22 cellular contexts compared by ENCODE assay signal in the genomic region with DNA sequence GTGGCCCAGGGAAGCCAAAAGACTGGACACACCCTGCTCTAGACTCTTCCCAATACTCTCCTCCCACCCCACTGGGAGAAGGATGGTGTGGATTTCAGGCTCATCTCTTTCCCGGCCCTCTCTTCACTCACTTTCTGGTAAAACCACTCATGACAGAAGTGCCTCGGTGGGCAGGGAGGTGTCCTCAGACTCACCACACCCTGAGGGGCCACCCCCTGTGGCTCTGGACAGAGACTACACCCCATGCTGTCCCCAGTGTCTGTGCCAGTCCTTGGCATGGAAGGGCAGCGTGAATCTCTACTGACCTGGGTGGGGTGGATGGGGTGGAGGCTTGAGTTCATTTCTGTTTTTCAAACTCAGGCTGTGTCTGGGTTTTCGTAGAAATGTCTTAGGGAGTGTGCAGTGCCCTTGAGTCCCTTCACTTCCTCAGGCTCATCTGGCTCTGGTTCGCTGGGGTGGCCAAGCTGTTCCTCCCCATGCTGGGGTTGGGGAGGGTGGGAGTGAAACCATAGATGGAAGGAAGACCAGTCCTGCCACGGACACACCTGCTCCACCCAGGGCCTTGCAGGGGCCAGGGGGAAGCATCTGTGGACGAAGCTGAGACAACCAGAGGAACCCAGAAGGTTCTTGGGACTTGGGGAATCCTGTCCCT. TPM values are rescaled to one million over a fixed set of nuclear protein-coding genes. Genes with fewer than 3 reads are reported as not detected.
DNase-seq lines count a peak whose midpoint lies in the region; ATAC-seq, FAIRE-seq and TF ChIP-seq lines count a peak whose summit lies in the region.
"Had no signal": no experiment of that assay in that cellular context is flagged by ENCODE, and none has a peak within 500 bp of the region (broad histone marks: within the 10 kb centered on the region; RNA-seq: fewer than 3 reads in every experiment).

No MANE protein-coding gene starts in this region.

- no peak for TF ChIP-seq CTCF in HepG2 (CRISPR knock-in tag; IDR thresholded peaks at IDR 0.05)

- intact Hi-C loops in HepG2 (cut with micrococcal nuclease; ENCODE audit: unreplicated experiment) = no loop called here

- FAIRE-seq in HepG2 (lab: Jason Lieb, UNC) = no peak
- FAIRE-seq: bronchial epithelial cell, K562, RCC 7860 had no signal

- H3K9me3 Mint-ChIP-seq in activated naive CD4-positive, alpha-beta T cell treated with anti-CD3 and anti-CD28 coated beads, Interleukin-2, amount 50 U/mL, for 72 hours = no peaks in the 10 kb centered on the region
- no peaks in the 10 kb centered on the region for H3K9me3 Mint-ChIP-seq in stimulated activated memory B cell treated with anti-CD40 and anti-IgM and Interleukin-4, amounts not matched to agents 10 μg/mL and 1 μg/mL and 100 μg/mL, for 72 hours
- H3K9me3 Mint-ChIP-seq: mesothelial cell of epicardium had no signal

- peaks cover 1 to 17% of the 10 kb centered on the region in 2 experiments; a peak in 3 of 5 replicates for H3K27me3 ChIP-seq in HepG2 (ENCODE audit: control insufficient read depth in 1 of 2, insufficient read depth in 2 of 2, low read length in 2 of 2)
- H3K27me3 ChIP-seq: dorsolateral prefrontal cortex, gastroesophageal sphincter, neutrophil, testis had no signal

- no peak for TF ChIP-seq EP300 in HepG2 (IDR thresholded peaks at IDR 0.05; ENCODE audit: low read depth in 2 of 2, low read length in 2 of 2)
- no peak for TF ChIP-seq EP300 in HepG2 (CRISPR knock-in tag; IDR thresholded peaks at IDR 0.05; ENCODE audit: borderline replicate concordance)

- no peaks in the 10 kb centered on the region for H3K36me3 ChIP-seq in HepG2 (replicated peaks in 1 of 2; ENCODE audit: control insufficient read depth in 1 of 2, insufficient read depth in 2 of 2, low read length in 2 of 2)

- peaks cover 11% of the 10 kb centered on the region; the same call in 1 of the 2 replicates for H3K4me1 ChIP-seq in HepG2 (ENCODE audit: insufficient read depth, low read length)

- no peak for ATAC-seq in activated naive CD4-positive, alpha-beta T cell treated with anti-CD3 and anti-CD28 coated beads, Interleukin-2, amount 50 U/mL, for 72 hours
- ATAC-seq in T-helper 17 cell (peak; percentile 2), HepG2 (no peak), GM19397 (IDR thresholded peaks at IDR 0.05; ENCODE audit: unreplicated experiment) (no peak), HG03175 (IDR thresholded peaks at IDR 0.05; ENCODE audit: unreplicated experiment) (no peak)
- ATAC-seq in stimulated activated memory B cell treated with anti-CD40 and anti-IgM and Interleukin-4, amounts not matched to agents 10 μg/mL and 1 μg/mL and 100 μg/mL, for 72 hours = peak; percentile 24
- ATAC-seq: gastroesophageal sphincter, K562 had no signal

- peaks cover 16% of the 10 kb centered on the region for H3K4me1 Mint-ChIP-seq in T-helper 17 cell
- H3K4me1 Mint-ChIP-seq in stimulated activated memory B cell treated with anti-CD40 and anti-IgM and Interleukin-4, amounts not matched to agents 10 μg/mL and 1 μg/mL and 100 μg/mL, for 72 hours = peaks cover 5% of the 10 kb centered on the region

- no peak overlapping the region for H2AFZ ChIP-seq in HepG2 (ENCODE audit: low read length)

- no peak overlapping the region for H3K4me3 ChIP-seq in HepG2 (replicated peaks in 1 of 3; ENCODE audit: insufficient read depth in 1 of 3, low read depth in 2 of 3, low read length in 3 of 3)
- H3K4me3 ChIP-seq: dorsolateral prefrontal cortex, gastroesophageal sphincter, K562, SK-N-MC, testis had no signal

- no peaks in the 10 kb centered on the region for H3K9me3 ChIP-seq in T-helper 17 cell (ENCODE audit: control insufficient read depth, low read length, poor library complexity, severe bottlenecking)
- H3K9me3 ChIP-seq in HepG2 (ENCODE audit: low read length) = no peaks in the 10 kb centered on the region
- H3K9me3 ChIP-seq: gastroesophageal sphincter, neutrophil, testis had no signal

- POLR2A ChIA-PET in HepG2 (lab: Yijun Ruan, JAX) = no interaction called here

- peaks cover 10 to 13% of the 10 kb centered on the region in 2 donors for H3K36me3 Mint-ChIP-seq in activated naive CD4-positive, alpha-beta T cell treated with anti-CD3 and anti-CD28 coated beads, Interleukin-2, amount 50 U/mL, for 72 hours
- H3K36me3 Mint-ChIP-seq in T-helper 17 cell (ENCODE audit: low read depth) = peaks cover 11% of the 10 kb centered on the region
- H3K36me3 Mint-ChIP-seq in stimulated activated memory B cell treated with anti-CD40 and anti-IgM and Interleukin-4, amounts not matched to agents 10 μg/mL and 1 μg/mL and 100 μg/mL, for 72 hours = peaks cover 21% of the 10 kb centered on the region

- no peak for DNase-seq in activated naive CD4-positive, alpha-beta T cell treated with anti-CD3 and anti-CD28 coated beads, Interleukin-2, amount 50 U/mL, for 72 hours (ENCODE audit: low spot score in 2 of 2)
- DNase-seq in activated naive CD4-positive, alpha-beta T cell (lab: John Stamatoyannopoulos, UW) = no peak
- DNase-seq in T-helper 17 cell (no peak), HepG2 (ENCODE audit: low spot score) (no peak)
- no peak for DNase-seq in effector CD8-positive, alpha-beta T cell (lab: John Stamatoyannopoulos, UW)
- DNase-seq: DND-41; erythroblast; left cardiac atrium; NCI-H1694; NK-92 treated with Interleukin-12 subunit alpha and Interleukin-12 subunit beta, amount 100 ng/mL, for 24 hours; testis had no signal

- no peak overlapping the region for H3K27ac ChIP-seq in HepG2 (ENCODE audit: extremely low read length, insufficient read depth, low read length)
- H3K27ac ChIP-seq: dorsolateral prefrontal cortex, neutrophil, SK-N-MC, testis had no signal

- 41% methylated on average over 7 of the region's 7 CpGs for WGBS in HepG2 (ENCODE audit: low lambda C conversion rate)

- CTCF ChIA-PET in HepG2 (lab: Yijun Ruan, JAX; ENCODE audit: low intra/inter-chr PET ratio, low total read pairs) = no interaction called here

- H3K79me2 ChIP-seq in HepG2 (ENCODE audit: insufficient read depth, low read length) = no peaks in the 10 kb centered on the region

- in situ Hi-C loops in HepG2 (cut with HindIII; ENCODE audit: extremely low pct_ligation_motif_present, low pct_unique_long_range_greater_than_20kb) = no loop called here

- H3K4me2 ChIP-seq in HepG2 (ENCODE audit: low read depth, low read length) = no peak overlapping the region

- no peak for TF ChIP-seq RAD21 in HepG2 (CRISPR knock-in tag; IDR thresholded peaks at IDR 0.05)

- H3K4me3 Mint-ChIP-seq in T-helper 17 cell = peak overlapping the region; percentile 5
- no peak overlapping the region for H3K4me3 Mint-ChIP-seq in stimulated activated memory B cell treated with anti-CD40 and anti-IgM and Interleukin-4, amounts not matched to agents 10 μg/mL and 1 μg/mL and 100 μg/mL, for 72 hours
- H3K4me3 Mint-ChIP-seq: mesothelial cell of epicardium had no signal

- no peaks in the 10 kb centered on the region for H4K20me1 ChIP-seq in HepG2 (ENCODE audit: insufficient read depth, low read length)

- no peak for TF ChIP-seq POLR2A in HepG2 (IDR thresholded peaks at IDR 0.05; ENCODE audit: insufficient read depth in 1 of 2, low read depth in 2 of 2, low read length in 2 of 2)

- H3K27me3 Mint-ChIP-seq in T-helper 17 cell = no peaks in the 10 kb centered on the region
- H3K27me3 Mint-ChIP-seq in stimulated activated memory B cell treated with anti-CD40 and anti-IgM and Interleukin-4, amounts not matched to agents 10 μg/mL and 1 μg/mL and 100 μg/mL, for 72 hours = no peaks in the 10 kb centered on the region

- H3K9ac ChIP-seq in HepG2 (ENCODE audit: insufficient read depth, low read depth, low read length) = no peak overlapping the region

- H3K27ac Mint-ChIP-seq in activated naive CD4-positive, alpha-beta T cell treated with anti-CD3 and anti-CD28 coated beads, Interleukin-2, amount 50 U/mL, for 72 hours = peak overlapping the region; percentile 57 to 92
- peak overlapping the region; percentile 97 for H3K27ac Mint-ChIP-seq in T-helper 17 cell
- peak overlapping the region; percentile 65 for H3K27ac Mint-ChIP-seq in stimulated activated memory B cell treated with anti-CD40 and anti-IgM and Interleukin-4, amounts not matched to agents 10 μg/mL and 1 μg/mL and 100 μg/mL, for 72 hours
- H3K27ac Mint-ChIP-seq: mesothelial cell of epicardium had no signal

- no TSS peak for BruUV-seq in HepG2 (replicated peaks; lab: Mats Ljungman, UMichigan)

TF ChIP-seq in HepG2, 621 proteins besides CTCF, POLR2A, EP300 and RAD21 (continues in another document):
- TF ChIP-seq ZNF350 (CRISPR knock-in tag; IDR thresholded peaks at IDR 0.05; ENCODE audit: borderline replicate concordance, low read depth) (no peak), CREB1 (IDR thresholded peaks at IDR 0.05) (no peak), CREB1 (CRISPR knock-in tag; IDR thresholded peaks at IDR 0.05) (no peak)

RNA-seq across cellular contexts. Expression of a gene that starts 59.1 kb away (rescaled TPM):
- 100 to 1,000 TPM; 187 to 207 TPM for total RNA-seq in activated naive CD4-positive, alpha-beta T cell treated with anti-CD3 and anti-CD28 coated beads, Interleukin-2, amount 50 U/mL, for 72 hours
- total RNA-seq in T-helper 17 cell = 100 to 1,000 TPM; 341 to 361 TPM
- total RNA-seq in HepG2 (2016; rRNA removed; fragmentation: Illumina TruSeq; extraction: Trizol) = 60.3 and 75.7 TPM in 2 replicates
- 8.6 and 10.8 TPM in 2 replicates for total RNA-seq in HepG2 (2016; cell fraction: cytosol; rRNA removed; fragmentation: Illumina TruSeq; extraction: Trizol; ENCODE audit: low read depth)
- 63.6 and 68.8 TPM in 2 replicates for total RNA-seq in HepG2 (2016; cell fraction: insoluble cytoplasmic fraction; rRNA removed; fragmentation: Illumina TruSeq; extraction: Trizol)
- 21.2 and 23.3 TPM in 2 replicates for total RNA-seq in HepG2 (2016; cell fraction: membrane; rRNA removed; fragmentation: Illumina TruSeq; extraction: Trizol)
- total RNA-seq in HepG2 (2016; cell fraction: nucleus; rRNA removed; fragmentation: Illumina TruSeq; extraction: Trizol) = 35.3 and 38.9 TPM in 2 replicates
- 34.7 and 36.8 TPM in 2 replicates for polyA plus RNA-seq in HepG2 (2011; rRNA removed)
- polyA plus RNA-seq in HepG2 (2011; cell fraction: cytosol; rRNA removed) = 34.1 and 34.2 TPM in 2 replicates
- polyA plus RNA-seq in HepG2 (2011; cell fraction: nucleus; rRNA removed) = 25.0 and 25.8 TPM in 2 replicates
- 18.5 and 28.6 TPM in 2 replicates for polyA plus RNA-seq in HepG2 (2012)
- 5.0 and 5.1 TPM in 2 replicates for polyA plus RNA-seq in HepG2 (2016; cell fraction: cytosol; fragmentation: Illumina TruSeq; extraction: Trizol; ENCODE audit: low read depth)
- 79.1 and 90.3 TPM in 2 replicates for polyA plus RNA-seq in HepG2 (2016; cell fraction: insoluble cytoplasmic fraction; fragmentation: Illumina TruSeq; extraction: Trizol; ENCODE audit: low read depth)
- 12.2 TPM in 2 replicates for polyA plus RNA-seq in HepG2 (2016; cell fraction: membrane; fragmentation: Illumina TruSeq; extraction: Trizol; ENCODE audit: low read depth)
- 60.9 and 63.5 TPM in 2 replicates for polyA plus RNA-seq in HepG2 (2016; cell fraction: nucleus; fragmentation: Illumina TruSeq; extraction: Trizol; ENCODE audit: insufficient read depth, low read depth)
- polyA minus RNA-seq in HepG2 (2011; rRNA and poly(A)+ RNA removed; ENCODE audit: low replicate concordance) = 45.1 and 93.9 TPM in 2 replicates
- 28.8 and 29.4 TPM in 2 replicates for polyA minus RNA-seq in HepG2 (2011; cell fraction: cytosol; rRNA and poly(A)+ RNA removed)
- polyA minus RNA-seq in HepG2 (2011; cell fraction: nucleus; rRNA and poly(A)+ RNA removed) = 17.6 and 19.8 TPM in 2 replicates

Comparison
In these comparisons a context has a peak if more than half of its experiments do, and no peak if none do; other contexts are left out.
1. ATAC-seq: peak in T-helper 17 cell (single experiment) and stimulated activated memory B cell treated with anti-CD40 and anti-IgM and Interleukin-4, amounts not matched to agents 10 μg/mL and 1 μg/mL and 100 μg/mL, for 72 hours (single experiment); none in activated naive CD4-positive, alpha-beta T cell treated with anti-CD3 and anti-CD28 coated beads, Interleukin-2, amount 50 U/mL, for 72 hours (0 of 2), HepG2 (single experiment), GM19397 (single experiment) and HG03175 (single experiment).
2. Peak in every context shown above with its lines, with median percentiles within 50 percentile points of each other: H3K27ac Mint-ChIP-seq.